ENCODE assay signal across 8 cellular contexts in genomic region chr17:36591434-36592315, GRCh38. TPM values are rescaled to one million over a fixed set of nuclear protein-coding genes. Genes with fewer than 3 reads are reported as not detected.
DNase-seq lines count a peak whose midpoint lies in the region; ATAC-seq and TF ChIP-seq lines count a peak whose summit lies in the region.

Gene DHRS11 (plus strand): TSS chr17:36591879. CDS start chr17:36592010, 131 bp downstream.

- H2AFZ ChIP-seq in GM23248 (peak within 1 kb of the TSS; percentile 65), MM.1S (ENCODE audit: low read length) (peak within 1 kb of the TSS; percentile 51), SK-N-SH (ENCODE audit: low read depth) (peak within 1 kb of the TSS; percentile 23; the same call in 1 of the 2 replicates)

- H3F3A ChIP-seq in DOHH2 (ENCODE audit: control insufficient read depth, insufficient read depth): peaks cover 32% of the 10 kb centered on the region
- H3F3A ChIP-seq in GM23248 (ENCODE audit: insufficient read depth): peaks cover 43% of the 10 kb centered on the region
- H3F3A ChIP-seq in MM.1S (ENCODE audit: insufficient read depth, low read length): peaks cover 26% of the 10 kb centered on the region
- peaks cover 28% of the 10 kb centered on the region for H3F3A ChIP-seq in SK-N-SH (replicated peaks; ENCODE audit: insufficient read depth)

- H3K27ac Mint-ChIP-seq in activated naive CD4-positive, alpha-beta T cell treated with anti-CD3 and anti-CD28 coated beads, Interleukin-2, amount 50 U/mL, for 72 hours: peak within 1 kb of the TSS; percentile 80 to 84
- H3K27ac Mint-ChIP-seq in glutamatergic neuron (ENCODE audit: unreplicated experiment) (peak within 1 kb of the TSS; percentile 69), osteocyte (ENCODE audit: unreplicated experiment) (peak within 1 kb of the TSS; percentile 74)

- H3K27ac ChIP-seq in DOHH2 (ENCODE audit: low read depth, low read length) (peak within 1 kb of the TSS; percentile 50), GM23248 (peak within 1 kb of the TSS; percentile 36), MM.1S (ENCODE audit: low read length) (no peak within 1 kb of the TSS), SK-N-SH (ENCODE audit: low read depth in 2 of 2, low read length in 1 of 2) (peak within 1 kb of the TSS; percentile 25 to 54; a peak in 3 of 4 replicates), temporal lobe (ENCODE audit: low read depth, low read length) (peak within 1 kb of the TSS; percentile 50)

- in situ Hi-C loops in GM23248 (cut with MboI): no loop called here

- CTCF ChIA-PET in SK-N-SH (lab: Yijun Ruan, JAX): interaction anchor here (0.8 to 2.2 kb wide), 4 partner anchors 9 to 11 kb away, joined by 3 to 8 read pairs (median 4); partner anchors contain the start of gene MRM1

- H3K4me3 ChIP-seq in DOHH2 (ENCODE audit: low read length) (peak within 1 kb of the TSS; percentile 80), GM23248 (peak within 1 kb of the TSS; percentile 80), MM.1S (ENCODE audit: low read length) (peak within 1 kb of the TSS; percentile 73), SK-N-SH (ENCODE audit: low read depth in 2 of 2, low read length in 1 of 2) (peak within 1 kb of the TSS; percentile 83 to 89)

- H3K9me2 ChIP-seq in DOHH2 (replicated peaks; ENCODE audit: control insufficient read depth, low read length) (no peaks in the 10 kb centered on the region), GM23248 (ENCODE audit: insufficient read depth) (no peaks in the 10 kb centered on the region), MM.1S (replicated peaks; ENCODE audit: insufficient read depth, low read length) (no peaks in the 10 kb centered on the region), SK-N-SH (no peaks in the 10 kb centered on the region)

- peaks cover 2% of the 10 kb centered on the region for H3K4me1 Mint-ChIP-seq in glutamatergic neuron (ENCODE audit: low read depth, unreplicated experiment)
- H3K4me1 Mint-ChIP-seq in osteocyte (ENCODE audit: unreplicated experiment): peaks cover 10% of the 10 kb centered on the region

- H4K20me1 ChIP-seq in DOHH2 (ENCODE audit: control insufficient read depth, insufficient read depth, low read depth, low read length): peaks cover 17% of the 10 kb centered on the region
- H4K20me1 ChIP-seq in GM23248 (ENCODE audit: insufficient read depth): no peaks in the 10 kb centered on the region
- H4K20me1 ChIP-seq in MM.1S (ENCODE audit: insufficient read depth, low read length): no peaks in the 10 kb centered on the region
- H4K20me1 ChIP-seq in SK-N-SH (ENCODE audit: insufficient read depth): no peaks in the 10 kb centered on the region

- H3K4me2 ChIP-seq in DOHH2 (ENCODE audit: low read length): peak within 1 kb of the TSS; percentile 78
- H3K4me2 ChIP-seq in GM23248 (ENCODE audit: unreplicated experiment): peak within 1 kb of the TSS; percentile 76
- peak within 1 kb of the TSS; percentile 94 for H3K4me2 ChIP-seq in MM.1S (ENCODE audit: low read depth, low read length)
- H3K4me2 ChIP-seq in SK-N-SH: peak within 1 kb of the TSS; percentile 97

- peaks cover 43% of the 10 kb centered on the region for H3K36me3 ChIP-seq in DOHH2 (ENCODE audit: control insufficient read depth, low read length)
- peaks cover 34% of the 10 kb centered on the region for H3K36me3 ChIP-seq in GM23248 (ENCODE audit: low read depth)
- peaks cover 6% of the 10 kb centered on the region; the same call in 1 of the 2 replicates for H3K36me3 ChIP-seq in MM.1S (replicated peaks; ENCODE audit: insufficient read depth, low read length)
- H3K36me3 ChIP-seq in SK-N-SH (replicated peaks in 1 of 2; ENCODE audit: control insufficient read depth in 1 of 2, insufficient read depth in 2 of 2, low read length in 1 of 2): peaks cover 28% of the 10 kb centered on the region in 2 experiments

- TF ChIP-seq EP300 in SK-N-SH (IDR thresholded peaks at IDR 0.05; ENCODE audit: borderline replicate concordance in 1 of 2, low read depth in 1 of 2, low read length in 1 of 2): no peak

- no peaks in the 10 kb centered on the region for H3K9me3 ChIP-seq in DOHH2 (ENCODE audit: control insufficient read depth, insufficient read depth, low read length)
- H3K9me3 ChIP-seq in GM23248 (ENCODE audit: low read depth): no peaks in the 10 kb centered on the region
- H3K9me3 ChIP-seq in MM.1S (replicated peaks; ENCODE audit: insufficient read depth, low read length): no peaks in the 10 kb centered on the region
- H3K9me3 ChIP-seq in SK-N-SH: no peaks in the 10 kb centered on the region

- peaks cover 38% of the 10 kb centered on the region for H3K4me1 ChIP-seq in DOHH2 (ENCODE audit: control insufficient read depth, low read length)
- H3K4me1 ChIP-seq in GM23248 (ENCODE audit: insufficient read depth): peaks cover 12% of the 10 kb centered on the region
- peaks cover 5% of the 10 kb centered on the region; the same call in 1 of the 2 replicates for H3K4me1 ChIP-seq in MM.1S (ENCODE audit: low read length)
- peaks cover 0 to 15% of the 10 kb centered on the region in 2 experiments; a peak in 1 of 4 replicates for H3K4me1 ChIP-seq in SK-N-SH (ENCODE audit: control insufficient read depth in 1 of 2, insufficient read depth in 2 of 2, low read depth in 1 of 2, low read length in 1 of 2)

- H3K27me3 Mint-ChIP-seq in glutamatergic neuron (ENCODE audit: unreplicated experiment) (peaks cover 4% of the 10 kb centered on the region), osteocyte (ENCODE audit: unreplicated experiment) (no peaks in the 10 kb centered on the region)

- TF ChIP-seq CTCF in DOHH2 (IDR thresholded peaks at IDR 0.05; ENCODE audit: low read depth, low read length, poor library complexity, severe bottlenecking): no peak
- no peak for TF ChIP-seq CTCF in MM.1S (IDR thresholded peaks at IDR 0.05; ENCODE audit: low read length)
- no peak for TF ChIP-seq CTCF in SK-N-SH (IDR thresholded peaks at IDR 0.05)
- TF ChIP-seq CTCF in glutamatergic neuron (IDR thresholded peaks at IDR 0.05; ENCODE audit: partially characterized antibody, unreplicated experiment): no peak
- no peak for TF ChIP-seq CTCF in osteocyte (IDR thresholded peaks at IDR 0.05)

- H3K4me3 Mint-ChIP-seq in glutamatergic neuron (ENCODE audit: unreplicated experiment) (peak within 1 kb of the TSS; percentile 82), osteocyte (ENCODE audit: unreplicated experiment) (peak within 1 kb of the TSS; percentile 71)

- 2 to 4% methylated on average over 30 to 41 of the region's 87 CpGs for whole genome bisulfite sequencing in GM23248 (ENCODE audit: low coverage in 1 of 2, low lambda C conversion rate in 2 of 2, missing lambda C conversion rate in 2 of 2), 2 experiments
- 10% methylated on average over 35 of the region's 87 CpGs for WGBS in SK-N-SH (ENCODE audit: low lambda C conversion rate)

- peak; percentile 94 to 96 for ATAC-seq in activated naive CD4-positive, alpha-beta T cell treated with anti-CD3 and anti-CD28 coated beads, Interleukin-2, amount 50 U/mL, for 72 hours

- 0 out of 2 replicates have a peak, but pooled peaks have one; percentile 11 for TF ChIP-seq RAD21 in SK-N-SH (IDR thresholded peaks at IDR 0.05; ENCODE audit: low read length)

- H3K27me3 ChIP-seq in DOHH2 (ENCODE audit: control insufficient read depth, low read length) (no peaks in the 10 kb centered on the region; the same call in 1 of the 2 replicates), GM23248 (replicated peaks; ENCODE audit: insufficient read depth) (no peaks in the 10 kb centered on the region), MM.1S (replicated peaks; ENCODE audit: insufficient read depth, low read length) (no peaks in the 10 kb centered on the region), SK-N-SH (ENCODE audit: insufficient read depth) (no peaks in the 10 kb centered on the region)

- H3K79me2 ChIP-seq in DOHH2 (ENCODE audit: control insufficient read depth, low read length): no peaks in the 10 kb centered on the region
- peaks cover under 1% of the 10 kb centered on the region; the same call in 1 of the 2 replicates for H3K79me2 ChIP-seq in GM23248 (ENCODE audit: insufficient read depth)
- peaks cover 5% of the 10 kb centered on the region; the same call in 1 of the 2 replicates for H3K79me2 ChIP-seq in MM.1S (ENCODE audit: low read length)
- H3K79me2 ChIP-seq in SK-N-SH (ENCODE audit: insufficient read depth): peaks cover 13% of the 10 kb centered on the region; the same call in 1 of the 2 replicates

- POLR2A ChIA-PET in SK-N-SH (lab: Yijun Ruan, JAX): interaction anchor here (2.8 kb wide), 1 partner anchor 9 kb away, joined by 16 read pairs; the partner anchor contains the start of gene MRM1

- DNase-seq in GM23248: peak; percentile 90
- peak; percentile 75 for DNase-seq in MM.1S
- peak; percentile 99 for DNase-seq in SK-N-SH
- DNase-seq in activated naive CD4-positive, alpha-beta T cell treated with anti-CD3 and anti-CD28 coated beads, Interleukin-2, amount 50 U/mL, for 72 hours (ENCODE audit: low spot score in 2 of 2): peak; percentile 82
- peak; percentile 89 for DNase-seq in glutamatergic neuron
- peak; percentile 94 for DNase-seq in osteocyte (ENCODE audit: extremely low spot score, unreplicated experiment)

- no peaks in the 10 kb centered on the region for H3K36me3 Mint-ChIP-seq in activated naive CD4-positive, alpha-beta T cell treated with anti-CD3 and anti-CD28 coated beads, Interleukin-2, amount 50 U/mL, for 72 hours
- peaks cover 5% of the 10 kb centered on the region for H3K36me3 Mint-ChIP-seq in glutamatergic neuron (ENCODE audit: unreplicated experiment)
- H3K36me3 Mint-ChIP-seq in osteocyte (ENCODE audit: unreplicated experiment): peaks cover 16% of the 10 kb centered on the region

- H3K9ac ChIP-seq in GM23248 (peak within 1 kb of the TSS; percentile 85), MM.1S (ENCODE audit: low read length) (peak within 1 kb of the TSS; percentile 70), SK-N-SH (peak within 1 kb of the TSS; percentile 79)

- no peaks in the 10 kb centered on the region for H3K9me3 Mint-ChIP-seq in activated naive CD4-positive, alpha-beta T cell treated with anti-CD3 and anti-CD28 coated beads, Interleukin-2, amount 50 U/mL, for 72 hours
- H3K9me3 Mint-ChIP-seq in glutamatergic neuron (ENCODE audit: unreplicated experiment): no peaks in the 10 kb centered on the region
- H3K9me3 Mint-ChIP-seq in osteocyte (ENCODE audit: unreplicated experiment): no peaks in the 10 kb centered on the region

TF ChIP-seq in SK-N-SH, 30 proteins besides CTCF, POLR2A, EP300 and RAD21 (continues in another document):
- TF ChIP-seq EZH2phosphoT487 (IDR thresholded peaks at IDR 0.05; ENCODE audit: borderline replicate concordance, low read depth): no peak
- TF ChIP-seq MAX (IDR thresholded peaks at IDR 0.05; ENCODE audit: low read depth): no peak

RNA-seq across cellular contexts. Expression of gene DHRS11, which starts in this region (rescaled TPM):
- 3.1 and 3.9 TPM in 2 replicates for total RNA-seq in GM23248 (2014; rRNA removed; shearing (Covaris generic))
- polyA plus RNA-seq in GM23248 (2016; fragmentation: Nextera tagmentation; extraction: Ambion mirVana): 4.7 and 5.0 TPM in 2 replicates
- polyA plus RNA-seq in SK-N-SH (2012; rRNA removed): 31.6 and 38.5 TPM in 2 replicates
- polyA plus RNA-seq in SK-N-SH (2012; cell fraction: cytosol; rRNA removed): 19.6 and 23.8 TPM in 2 replicates
- 72.1 and 75.8 TPM in 2 replicates for polyA plus RNA-seq in SK-N-SH (2012; cell fraction: nucleus; rRNA removed)
- 1 to 10 TPM; 8.9 to 9.6 TPM for total RNA-seq in activated naive CD4-positive, alpha-beta T cell treated with anti-CD3 and anti-CD28 coated beads, Interleukin-2, amount 50 U/mL, for 72 hours
- total RNA-seq in glutamatergic neuron (ENCODE audit: unreplicated experiment): 13.4 TPM
- total RNA-seq in osteocyte: 7.1 TPM in 2 replicates
- 4.4 TPM for total RNA-seq in temporal lobe
